31 cellular contexts compared by ENCODE assay signal in genomic region chr1:25190260-25190659, GRCh38.
"Had no signal": no experiment of that assay in that cellular context is flagged by ENCODE, and none has a peak within 500 bp of the region (broad histone marks: within the 10 kb centered on the region; RNA-seq: fewer than 3 reads in every experiment).

No MANE protein-coding gene starts in this region.

- H3K4me2 ChIP-seq: PC-9 had no signal

- DNase-seq: Kasumi-1, MG63, NCI-H1048, NCI-H1092 treated with DMSO at 0.1 percent for 48 hours, NCI-H1105 treated with DMSO at 0.1 percent for 48 hours, NCI-H1417, NCI-H1436, NCI-H146, NCI-H1694, NCI-H187, NCI-H1930, NCI-H2029 treated with DMSO at 0.1 percent for 48 hours, NCI-H2081 treated with DMSO at 0.1 percent for 48 hours, NCI-H2107, NCI-H2171, NCI-H226, NCI-H446 treated with DMSO at 0.1 percent for 48 hours, NCI-H510A, NCI-H526, NCI-H69, NCI-H748 treated with DMSO at 0.1 percent for 48 hours, PC-9, SHP77, SIG-M5, SJCRH30, T-cell had no signal

- H3K9me3 Mint-ChIP-seq: T-cell had no signal

- H3K9me3 ChIP-seq: MG63, SJCRH30 had no signal

- ATAC-seq: Right ventricle myocardium inferior, SK-N-SH treated with all-trans-retinoic acid at 6 μM for 48 hours, T-cell had no signal

- H3K4me3 Mint-ChIP-seq: T-cell had no signal

- H3K27ac ChIP-seq: PC-9, RWPE1, SJCRH30, SK-N-MC had no signal

- H3K36me3 ChIP-seq: MG63, SJCRH30 had no signal

- H3K27me3 ChIP-seq: MG63, SJCRH30 had no signal

- H3K4me1 ChIP-seq: SJCRH30 had no signal

- H3K27ac Mint-ChIP-seq: T-cell had no signal

- H3K36me3 Mint-ChIP-seq: T-cell had no signal

- H3K4me1 Mint-ChIP-seq: T-cell had no signal

- FAIRE-seq: RCC 7860 had no signal

- H3K4me3 ChIP-seq: MG63, PC-9, SJCRH30, SK-N-MC had no signal

- H2AFZ ChIP-seq: PC-9 had no signal
